Comparison of ENCODE assay signal across 16 cellular contexts in the genomic region with DNA sequence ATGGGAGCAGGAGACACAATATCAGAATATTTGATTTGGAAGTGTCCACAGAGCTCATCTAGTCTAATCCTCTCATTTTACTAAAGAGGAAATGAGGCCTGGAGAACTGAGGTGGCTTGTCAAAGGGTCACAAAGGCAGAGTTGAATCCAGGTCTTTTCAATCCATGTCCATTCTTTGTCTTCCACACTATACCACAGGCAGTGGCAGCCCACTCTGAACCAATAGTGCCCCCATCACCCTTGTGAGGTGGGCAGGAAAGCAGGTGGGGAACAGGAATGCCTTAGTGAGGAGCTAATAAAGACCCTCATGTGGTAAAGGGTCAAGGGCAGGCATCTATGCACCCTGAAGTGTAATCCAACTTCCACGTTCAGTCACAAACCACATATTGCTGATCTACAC.
DNase-seq lines count a peak whose midpoint lies in the region; ATAC-seq and TF ChIP-seq lines count a peak whose summit lies in the region.
"Had no signal": no experiment of that assay in that cellular context is flagged by ENCODE, and none has a peak within 500 bp of the region (broad histone marks: within the 10 kb centered on the region; RNA-seq: fewer than 3 reads in every experiment).

No MANE protein-coding gene starts in this region.

- BruUV-seq in PC-9 (replicated peaks; lab: Mats Ljungman, UMichigan) = no TSS peak

- no peak for TF ChIP-seq EP300 in esophagus muscularis mucosa (IDR thresholded peaks at IDR 0.05)

- TF ChIP-seq POLR2A in esophagus muscularis mucosa (IDR thresholded peaks at IDR 0.05; ENCODE audit: low read depth) = no peak

- H3K27me3 ChIP-seq in PC-9 (ENCODE audit: insufficient read depth, low read depth) (no peaks in the 10 kb centered on the region), esophagus muscularis mucosa (no peaks in the 10 kb centered on the region)
- H3K27me3 ChIP-seq: BLaER1 had no signal

- POLR2A ChIA-PET in PC-9 (lab: Charles Lee; ENCODE audit: unreplicated experiment) = no interaction called here

- H3K9me2 ChIP-seq in PC-9 (ENCODE audit: insufficient read depth) = no peaks in the 10 kb centered on the region

- H3K79me2 ChIP-seq in PC-9 (ENCODE audit: low read depth) = no peaks in the 10 kb centered on the region

- H3K27ac ChIP-seq in 22Rv1 (peak overlapping the region; percentile 59), PC-9 (peak overlapping the region; percentile 51), esophagus muscularis mucosa (replicated peaks in 1 of 4) (no peak overlapping the region)
- H3K27ac ChIP-seq: BLaER1 had no signal

- CTCF ChIA-PET in PC-9 (lab: Charles Lee) = no interaction called here

- H3K4me1 ChIP-seq in PC-9 (replicated peaks; ENCODE audit: insufficient read depth) (peaks cover 45% of the 10 kb centered on the region), esophagus muscularis mucosa (peaks cover 15 to 20% (median 17%) of the 10 kb centered on the region in 4 donors)
- H3K4me1 ChIP-seq: BLaER1 had no signal

- no peak overlapping the region; the same call in 1 of the 2 replicates for H3K4me2 ChIP-seq in PC-9
- H3K4me2 ChIP-seq: BLaER1 had no signal

- WGBS in esophagus muscularis mucosa = 95% methylated on average over 1 of the region's 1 CpG

- no peaks in the 10 kb centered on the region for H4K20me1 ChIP-seq in PC-9 (ENCODE audit: insufficient read depth)
- H4K20me1 ChIP-seq: BLaER1 had no signal

- H3K4me3 ChIP-seq in PC-9 (no peak overlapping the region), esophagus muscularis mucosa (no peak overlapping the region)
- H3K4me3 ChIP-seq: BLaER1 had no signal

- no peaks in the 10 kb centered on the region for H3K36me3 ChIP-seq in PC-9 (ENCODE audit: low read depth)
- H3K36me3 ChIP-seq in esophagus muscularis mucosa = no peaks in the 10 kb centered on the region
- H3K36me3 ChIP-seq: BLaER1 had no signal

- ATAC-seq in HG02678 (IDR thresholded peaks at IDR 0.05; ENCODE audit: unreplicated experiment) = no peak

- no peak overlapping the region for H2AFZ ChIP-seq in PC-9

- no peaks in the 10 kb centered on the region for H3K9me3 ChIP-seq in PC-9 (ENCODE audit: insufficient read depth, low read depth)
- H3K9me3 ChIP-seq in esophagus muscularis mucosa = no peaks in the 10 kb centered on the region
- H3K9me3 ChIP-seq: BLaER1 had no signal

- intact Hi-C loops in PC-9 (cut with micrococcal nuclease; ENCODE audit: unreplicated experiment) (no loop called here), esophagus muscularis mucosa (cut with DNase I) (no loop called here)

- TF ChIP-seq CTCF in 22Rv1 (IDR thresholded peaks at IDR 0.05) (no peak), PC-9 (conservative IDR thresholded peaks at IDR 0.05) (no peak), esophagus muscularis mucosa (IDR thresholded peaks at IDR 0.05) (no peak)

- DNase-seq in DMS79 treated with DMSO at 0.1 percent for 48 hours (lab: John Stamatoyannopoulos, UW) = peak; percentile 52
- DNase-seq in DMS79 (lab: John Stamatoyannopoulos, UW) = no peak
- DNase-seq in PC-9 = no peak
- DNase-seq in esophagus muscularis mucosa (ENCODE audit: extremely low spot score) = peak; percentile 53
- DNase-seq in NCI-H510A (lab: John Stamatoyannopoulos, UW) = no peak
- DNase-seq in activated CD4-positive, alpha-beta T cell treated with anti-CD3 and anti-CD28 coated beads for 48 hours = no peak
- DNase-seq: 8988T; AML-193; CD4-positive, CD25-positive, alpha-beta regulatory T cell; DND-41; GDM1; GOT3; H9 had no signal

- peaks cover 22% of the 10 kb centered on the region for H3F3A ChIP-seq in PC-9 (ENCODE audit: insufficient read depth, low read depth)

Comparison
In these comparisons a context has a peak if more than half of its experiments do, and no peak if none do; other contexts are left out.
1. DNase-seq: peak in DMS79 treated with DMSO at 0.1 percent for 48 hours (single experiment) and esophagus muscularis mucosa (single experiment); none in DMS79 (single experiment), PC-9 (0 of 2), NCI-H510A (single experiment) and activated CD4-positive, alpha-beta T cell treated with anti-CD3 and anti-CD28 coated beads for 48 hours (single experiment).
2. H3K27ac ChIP-seq: peak in 22Rv1 (single experiment) and PC-9 (single experiment); none in esophagus muscularis mucosa (0 of 4).